In the genomic region with DNA sequence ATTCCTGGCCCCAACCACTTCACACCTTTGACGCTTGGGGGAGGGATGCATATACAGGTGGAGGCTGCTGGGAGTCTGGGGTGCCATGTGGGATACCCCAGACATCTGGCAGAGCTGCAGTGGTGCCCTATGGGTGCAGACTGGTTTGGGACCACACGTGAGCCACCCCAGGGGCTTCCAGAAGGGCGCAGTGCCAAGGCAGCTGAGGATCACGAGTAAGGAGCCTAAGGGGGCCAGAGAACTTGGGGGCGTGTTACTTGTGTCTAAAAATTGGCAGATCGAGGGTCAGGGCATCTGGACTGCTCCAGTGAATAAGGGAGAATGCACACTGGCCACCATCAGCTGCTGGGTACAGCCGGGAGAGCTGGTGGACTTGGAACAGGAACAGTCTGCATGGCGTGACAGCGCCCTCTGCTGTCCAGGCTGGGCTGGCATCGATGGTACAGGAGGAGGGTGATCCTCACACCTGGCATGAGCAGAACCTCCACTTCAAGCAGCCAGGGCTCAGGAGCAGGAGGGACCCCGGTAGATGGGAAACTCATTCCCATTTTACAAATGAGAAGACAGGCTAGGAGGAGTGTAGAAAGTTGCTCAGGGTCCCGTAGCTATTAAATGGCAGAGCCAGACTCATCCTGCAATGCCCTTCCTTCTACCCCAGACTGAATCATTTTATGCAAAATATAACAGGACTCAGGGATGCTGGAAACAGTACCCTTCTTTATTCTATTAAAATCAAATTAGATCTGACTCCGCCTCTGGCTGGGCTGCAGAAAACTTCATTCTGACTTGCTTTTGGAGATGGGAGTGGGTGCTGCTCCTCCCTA, we compare ENCODE assay signal across 8 cellular contexts.
DNase-seq lines count a peak whose midpoint lies in the region; ATAC-seq and TF ChIP-seq lines count a peak whose summit lies in the region.

No MANE protein-coding gene starts in this region.

- intact Hi-C loops in mammary epithelial cell (cut with micrococcal nuclease), result loop anchor here (1.0 to 5.0 kb wide), 5 partner anchors 42 to 177 kb away; no protein-coding TSS in a partner anchor

- ATAC-seq in HG02588 (IDR thresholded peaks at IDR 0.05; ENCODE audit: unreplicated experiment) (peak; percentile 65), GM19463 (IDR thresholded peaks at IDR 0.05; ENCODE audit: unreplicated experiment) (no peak)

- H3K9me3 ChIP-seq in mammary epithelial cell (replicated peaks; ENCODE audit: insufficient read depth, low read length), result no peaks in the 10 kb centered on the region

- in situ Hi-C loops in mammary epithelial cell (cut with MboI; ENCODE audit: low sequenced_read_pairs in 2 of 2), result loop anchor here (5.0 kb wide), 3 partner anchors 72 to 177 kb away; no protein-coding TSS in a partner anchor

- no peak overlapping the region for H3K9ac ChIP-seq in mammary epithelial cell (ENCODE audit: insufficient read depth, low read length)

- 24% methylated on average over 12 of the region's 13 CpGs for WGBS in mammary epithelial cell (ENCODE audit: low coverage, missing lambda C conversion rate)

- no peaks in the 10 kb centered on the region for H3K79me2 ChIP-seq in mammary epithelial cell (ENCODE audit: insufficient read depth, low read length)

- peak; percentile 76 for DNase-seq in COLO829 (ENCODE audit: low spot score)
- peak; percentile 50 for DNase-seq in NCI-H345 treated with DMSO at 0.1 percent for 48 hours (lab: John Stamatoyannopoulos, UW; ENCODE audit: unreplicated experiment)
- peak; percentile 46 to 69 (median 60) for DNase-seq in activated CD4-positive, CD25-positive, alpha-beta regulatory T cell (lab: John Stamatoyannopoulos, UW)
- DNase-seq in mammary epithelial cell, result peak; percentile 60
- peak; percentile 81 for DNase-seq in iris pigment epithelial cell (ENCODE audit: low read depth)
- DNase-seq in stimulated activated CD4-positive, alpha-beta T cell treated with anti-CD3 and anti-CD28 coated beads, Interleukin-15, amount 100 ng/mL, for 24 hours, result peak; percentile 90

- no peak overlapping the region for H3K4me2 ChIP-seq in mammary epithelial cell (ENCODE audit: insufficient read depth, low read depth, low read length)

- CTCF ChIA-PET in mammary epithelial cell (lab: Charles Lee; ENCODE audit: low non-redundant PET), result interaction anchor here (0.6 to 1.0 kb wide), 5 partner anchors 13 to 85 kb away, joined by 3 to 5 read pairs (median 5); no protein-coding TSS in a partner anchor

- no peaks in the 10 kb centered on the region for H3K36me3 ChIP-seq in mammary epithelial cell (ENCODE audit: insufficient read depth, low read length)

- peak; percentile 97 for TF ChIP-seq CTCF in mammary epithelial cell (conservative IDR thresholded peaks at IDR 0.05 in 1 of 2, IDR thresholded peaks at IDR 0.05 in 1 of 2; ENCODE audit: extremely low read depth in 1 of 2, insufficient read depth in 1 of 2, low read depth in 1 of 2, low read length in 2 of 2)

- no peak overlapping the region for H3K27ac ChIP-seq in mammary epithelial cell (ENCODE audit: insufficient read depth, low read depth, low read length)

- no peaks in the 10 kb centered on the region for H3K4me1 ChIP-seq in mammary epithelial cell (ENCODE audit: insufficient read depth, low read length)

- no peak overlapping the region for H2AFZ ChIP-seq in mammary epithelial cell (ENCODE audit: low read depth, low read length)

- no peaks in the 10 kb centered on the region for H4K20me1 ChIP-seq in mammary epithelial cell (ENCODE audit: insufficient read depth, low read length)

- no peak overlapping the region for H3K4me3 ChIP-seq in mammary epithelial cell (replicated peaks in 1 of 3; ENCODE audit: insufficient read depth in 1 of 3, low read depth in 2 of 3, low read length in 3 of 3)

- no peaks in the 10 kb centered on the region for H3K27me3 ChIP-seq in mammary epithelial cell (ENCODE audit: insufficient read depth, low read length)

- dilution Hi-C loops in mammary epithelial cell (cut with HindIII; ENCODE audit: low sequenced_read_pairs), result no loop called here

- no TSS peak for BruUV-seq in mammary epithelial cell (replicated peaks; lab: Mats Ljungman, UMichigan)
